ENCODE assay signal across 9 cellular contexts in the genomic region with DNA sequence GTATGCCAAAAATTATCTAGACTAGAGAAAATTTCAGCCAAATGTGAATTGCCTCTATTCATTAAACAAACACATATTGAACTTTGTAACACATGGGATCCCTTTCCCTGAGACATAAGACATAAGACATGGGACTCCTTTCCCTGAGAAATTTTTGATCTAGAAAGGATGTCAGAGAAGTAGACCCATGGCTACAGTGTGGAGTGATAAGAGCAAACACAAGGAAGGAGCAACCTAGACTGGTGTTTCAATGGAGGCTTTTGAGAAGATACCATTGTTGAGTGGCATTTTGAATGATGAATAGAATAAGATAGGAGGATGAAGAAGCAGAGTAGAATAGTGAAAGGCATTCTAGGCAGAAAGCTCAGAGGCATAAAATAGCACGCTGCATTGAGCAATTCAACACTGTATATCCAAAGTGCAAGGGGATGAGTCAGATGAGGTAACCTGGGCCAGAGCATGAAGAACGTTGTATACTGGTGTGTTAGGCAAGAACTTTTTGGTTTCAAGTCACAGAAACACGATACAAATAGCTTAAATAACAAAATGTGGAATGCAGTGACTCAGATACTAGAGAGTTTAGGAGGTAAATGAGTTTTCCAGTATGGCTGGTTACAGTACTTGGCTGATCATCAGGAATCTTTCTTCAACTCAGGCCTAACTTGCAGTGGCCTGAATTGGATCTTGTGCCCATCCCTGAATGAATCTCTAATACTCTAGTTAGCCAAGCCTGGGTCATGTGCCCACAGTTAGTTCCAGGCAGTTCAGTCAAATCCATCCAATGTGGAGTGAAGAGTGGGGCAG.
DNase-seq lines count a peak whose midpoint lies in the region; ATAC-seq and TF ChIP-seq lines count a peak whose summit lies in the region.
"Had no signal": no experiment of that assay in that cellular context is flagged by ENCODE, and none has a peak within 500 bp of the region (broad histone marks: within the 10 kb centered on the region; RNA-seq: fewer than 3 reads in every experiment).

No MANE protein-coding gene starts in this region.

- H3K27me3 ChIP-seq in right cardiac atrium (ENCODE audit: control insufficient read depth, insufficient read depth) (no peaks in the 10 kb centered on the region), brain microvascular endothelial cell (replicated peaks) (no peaks in the 10 kb centered on the region), right lobe of liver (no peaks in the 10 kb centered on the region), aorta (ENCODE audit: control insufficient read depth in 1 of 2, insufficient read depth in 2 of 2, low read length in 1 of 2) (no peaks in the 10 kb centered on the region)
- H3K27me3 ChIP-seq: uterus had no signal

- TF ChIP-seq POLR2A in right lobe of liver (IDR thresholded peaks at IDR 0.05): no peak

- no peak for DNase-seq in right cardiac atrium
- no peak for DNase-seq in Right ventricle myocardium inferior (ENCODE audit: missing footprints)
- DNase-seq in brain microvascular endothelial cell: peak; percentile 97
- no peak for DNase-seq in right lobe of liver
- no peak for DNase-seq in aorta
- no peak for DNase-seq in activated T-cell treated with anti-CD3 and anti-CD28 coated beads, Interleukin-2, amount 50 U/mL, for 48 hours
- DNase-seq in stimulated activated CD4-positive, alpha-beta T cell treated with anti-CD3 and anti-CD28 coated beads, Interleukin-2, amount 100 ng/mL, for 24 hours: no peak
- DNase-seq in dermis blood vessel endothelial cell: no peak

- 69% methylated on average over 3 of the region's 3 CpGs for WGBS in right cardiac atrium
- 32% methylated on average over 3 of the region's 3 CpGs for WGBS in right lobe of liver (ENCODE audit: insufficient coverage, low coverage, low lambda C conversion rate, missing lambda C conversion rate)
- WGBS in aorta, 2 donors: 12 to 24% methylated on average over 3 of the region's 3 CpGs

- ATAC-seq in right cardiac atrium: peak; percentile 70 to 75
- ATAC-seq in Right ventricle myocardium inferior: no peak
- peak; percentile 45 to 99 (median 82) for ATAC-seq in right lobe of liver
- ATAC-seq in aorta (ENCODE audit: low FRiP score): peak; percentile 95

- H3K9me3 ChIP-seq in right cardiac atrium (ENCODE audit: control insufficient read depth, low read length) (no peaks in the 10 kb centered on the region), right lobe of liver (no peaks in the 10 kb centered on the region), aorta (ENCODE audit: control insufficient read depth, low read length) (no peaks in the 10 kb centered on the region)
- H3K9me3 ChIP-seq: uterus had no signal

- in situ Hi-C loops in brain microvascular endothelial cell (cut with HindIII; ENCODE audit: low pct_ligation_motif_present, low sequenced_read_pairs): no loop called here

- no peak overlapping the region for H3K4me3 ChIP-seq in right cardiac atrium (ENCODE audit: low read length)
- no peak overlapping the region for H3K4me3 ChIP-seq in brain microvascular endothelial cell (ENCODE audit: low read depth, low read length)
- H3K4me3 ChIP-seq in right lobe of liver: no peak overlapping the region
- H3K4me3 ChIP-seq in aorta (ENCODE audit: low read length in 2 of 2): no peak overlapping the region
- H3K4me3 ChIP-seq: uterus had no signal

- H3K27ac ChIP-seq in right cardiac atrium (ENCODE audit: low read length) (no peak overlapping the region), brain microvascular endothelial cell (peak overlapping the region; percentile 66), right lobe of liver (no peak overlapping the region), aorta (ENCODE audit: low read depth in 1 of 2, low read length in 2 of 2) (peak overlapping the region; percentile 43 to 85)

- intact Hi-C loops in right cardiac atrium (cut with DNase I): no loop called here
- intact Hi-C loops in Right ventricle myocardium inferior (cut with DNase I): no loop called here
- intact Hi-C loops in right lobe of liver (cut with DNase I): no loop called here
- intact Hi-C loops in aorta (cut with DNase I): no loop called here

- H3K36me3 ChIP-seq in brain microvascular endothelial cell (replicated peaks) (no peaks in the 10 kb centered on the region), right lobe of liver (no peaks in the 10 kb centered on the region), aorta (ENCODE audit: control insufficient read depth in 1 of 2, insufficient read depth in 2 of 2, low read length in 1 of 2) (no peaks in the 10 kb centered on the region)
- H3K36me3 ChIP-seq: uterus had no signal

- H3K4me1 ChIP-seq in right cardiac atrium (ENCODE audit: control insufficient read depth, insufficient read depth, low read length) (no peaks in the 10 kb centered on the region), right lobe of liver (no peaks in the 10 kb centered on the region), aorta (ENCODE audit: control insufficient read depth in 1 of 2, insufficient read depth in 2 of 2, low read length in 2 of 2) (peaks cover 0 to 5% of the 10 kb centered on the region in 2 donors)
- H3K4me1 ChIP-seq: uterus had no signal

- TF ChIP-seq CTCF in brain microvascular endothelial cell (IDR thresholded peaks at IDR 0.05; ENCODE audit: low read depth, low read length, missing control alignments): no peak
- TF ChIP-seq CTCF in right lobe of liver (IDR thresholded peaks at IDR 0.05): no peak

Comparison
In these comparisons a context has a peak if more than half of its experiments do, and no peak if none do; other contexts are left out.
1. H3K27ac ChIP-seq: peak in brain microvascular endothelial cell (single experiment) and aorta (2 of 2); none in right cardiac atrium (single experiment) and right lobe of liver (0 of 3).